14 cellular contexts compared by ENCODE assay signal in the genomic region with DNA sequence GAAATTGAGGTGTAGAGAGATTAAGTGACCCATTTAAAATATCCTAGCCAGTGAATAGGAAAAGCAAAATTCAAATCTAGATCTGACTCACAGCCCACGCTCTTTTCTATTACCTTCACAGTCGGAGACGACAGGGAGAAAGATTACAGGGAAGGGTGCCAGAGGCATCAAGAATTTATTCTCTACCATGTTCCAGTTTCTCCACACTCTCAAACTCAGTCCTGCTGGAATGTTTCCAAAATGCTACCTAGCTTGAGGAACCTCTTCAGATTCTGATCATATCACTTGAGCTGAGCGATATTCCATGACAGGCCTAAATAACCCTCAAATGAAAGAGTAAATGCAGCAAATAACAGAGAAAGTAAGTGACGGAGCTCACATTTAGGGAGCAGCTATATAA. TPM values are rescaled to one million over a fixed set of nuclear protein-coding genes. Genes with fewer than 3 reads are reported as not detected.
A peak's percentile ranks its signal among the peaks of the same experiment; 100 is the strongest.
DNase-seq lines count a peak whose midpoint lies in the region; ATAC-seq and TF ChIP-seq lines count a peak whose summit lies in the region.
"Had no signal": no experiment of that assay in that cellular context is flagged by ENCODE, and none has a peak within 500 bp of the region (broad histone marks: within the 10 kb centered on the region; RNA-seq: fewer than 3 reads in every experiment).

No MANE protein-coding gene starts in this region.

- H3F3A ChIP-seq in GM23248 (ENCODE audit: insufficient read depth) = no peaks in the 10 kb centered on the region

- no peak for ATAC-seq in foreskin keratinocyte
- ATAC-seq: GM12878, GM23338 had no signal

- H3K4me1 ChIP-seq in foreskin keratinocyte (peaks cover 24% of the 10 kb centered on the region), GM23248 (ENCODE audit: insufficient read depth) (peaks cover 3% of the 10 kb centered on the region; the same call in 1 of the 2 replicates)

- H3K27me3 ChIP-seq in foreskin keratinocyte (no peaks in the 10 kb centered on the region), GM23248 (replicated peaks; ENCODE audit: insufficient read depth) (no peaks in the 10 kb centered on the region)

- H3K36me3 ChIP-seq in GM23248 (ENCODE audit: low read depth) = no peaks in the 10 kb centered on the region

- 97% methylated on average over 5 of the region's 5 CpGs for WGBS in GM23248 (ENCODE audit: low coverage in 1 of 2, low lambda C conversion rate in 2 of 2, missing lambda C conversion rate in 2 of 2), 2 experiments

- no peak overlapping the region for H3K4me3 ChIP-seq in GM23248
- H3K4me3 ChIP-seq: GM12878, GM23338 had no signal

- no peak overlapping the region for H3K4me2 ChIP-seq in GM23248 (ENCODE audit: unreplicated experiment)
- H3K4me2 ChIP-seq: GM23338 had no signal

- H3K9me2 ChIP-seq in GM23248 (ENCODE audit: insufficient read depth) = no peaks in the 10 kb centered on the region

- H3K27ac ChIP-seq in epithelial cell of prostate = peak overlapping the region; percentile 84
- H3K27ac ChIP-seq in foreskin keratinocyte = peak overlapping the region; percentile 1
- H3K27ac ChIP-seq in GM23248 = no peak overlapping the region
- H3K27ac ChIP-seq: C4-2B had no signal

- peaks cover 4% of the 10 kb centered on the region for H3K9me3 ChIP-seq in GM23248 (ENCODE audit: low read depth)
- H3K9me3 ChIP-seq: Caco-2 had no signal

- no peaks in the 10 kb centered on the region for H4K20me1 ChIP-seq in GM23248 (ENCODE audit: insufficient read depth)

- in situ Hi-C loops in GM23248 (cut with MboI) = no loop called here

- no peak overlapping the region for H3K9ac ChIP-seq in GM23248

- H2AFZ ChIP-seq in GM23248 = no peak overlapping the region
- H2AFZ ChIP-seq: GM23338 had no signal

- DNase-seq in A172 (ENCODE audit: low spot score) (peak; percentile 25), NCI-H226 (peak; percentile 78), epithelial cell of prostate (ENCODE audit: low read depth, low spot score) (no peak), foreskin keratinocyte (peak in 1 of 2 donors; percentile 13), kidney glomerular epithelial cell (lab: John Stamatoyannopoulos, UW) (no peak), GM23248 (no peak), activated T-cell treated with anti-CD3 and anti-CD28 coated beads for 4 hours (no peak)
- DNase-seq: AML-193; Caco-2; CD4-positive, alpha-beta T cell; DMS79 treated with DMSO at 0.1 percent for 48 hours had no signal

- TF ChIP-seq CTCF in foreskin keratinocyte (conservative IDR thresholded peaks at IDR 0.05) = no peak

- H3K79me2 ChIP-seq in GM23248 (ENCODE audit: insufficient read depth) = no peaks in the 10 kb centered on the region

RNA-seq across cellular contexts. Expression of gene PSMD7, which starts 5.4 kb away (rescaled TPM):
- 173 and 304 TPM in 2 replicates for total RNA-seq in A172 (2014; rRNA removed; shearing (Covaris generic))
- 107 and 122 TPM in 2 replicates for total RNA-seq in foreskin keratinocyte
- polyA plus RNA-seq in foreskin keratinocyte (117 and 134 TPM in 2 replicates), GM23248 (2016; fragmentation: Nextera tagmentation; extraction: Ambion mirVana) (155 and 160 TPM in 2 replicates)
- total RNA-seq in GM23248 (2014; rRNA removed; shearing (Covaris generic)) = 82.9 and 122 TPM in 2 replicates

Comparison
In these comparisons a context has a peak if more than half of its experiments do, and no peak if none do; other contexts are left out.
1. DNase-seq: peak in A172 (single experiment) and NCI-H226 (single experiment); none in epithelial cell of prostate (single experiment), kidney glomerular epithelial cell (single experiment), GM23248 (single experiment) and activated T-cell treated with anti-CD3 and anti-CD28 coated beads for 4 hours (single experiment).